1 cellular context compared by ENCODE assay signal in the genomic region with DNA sequence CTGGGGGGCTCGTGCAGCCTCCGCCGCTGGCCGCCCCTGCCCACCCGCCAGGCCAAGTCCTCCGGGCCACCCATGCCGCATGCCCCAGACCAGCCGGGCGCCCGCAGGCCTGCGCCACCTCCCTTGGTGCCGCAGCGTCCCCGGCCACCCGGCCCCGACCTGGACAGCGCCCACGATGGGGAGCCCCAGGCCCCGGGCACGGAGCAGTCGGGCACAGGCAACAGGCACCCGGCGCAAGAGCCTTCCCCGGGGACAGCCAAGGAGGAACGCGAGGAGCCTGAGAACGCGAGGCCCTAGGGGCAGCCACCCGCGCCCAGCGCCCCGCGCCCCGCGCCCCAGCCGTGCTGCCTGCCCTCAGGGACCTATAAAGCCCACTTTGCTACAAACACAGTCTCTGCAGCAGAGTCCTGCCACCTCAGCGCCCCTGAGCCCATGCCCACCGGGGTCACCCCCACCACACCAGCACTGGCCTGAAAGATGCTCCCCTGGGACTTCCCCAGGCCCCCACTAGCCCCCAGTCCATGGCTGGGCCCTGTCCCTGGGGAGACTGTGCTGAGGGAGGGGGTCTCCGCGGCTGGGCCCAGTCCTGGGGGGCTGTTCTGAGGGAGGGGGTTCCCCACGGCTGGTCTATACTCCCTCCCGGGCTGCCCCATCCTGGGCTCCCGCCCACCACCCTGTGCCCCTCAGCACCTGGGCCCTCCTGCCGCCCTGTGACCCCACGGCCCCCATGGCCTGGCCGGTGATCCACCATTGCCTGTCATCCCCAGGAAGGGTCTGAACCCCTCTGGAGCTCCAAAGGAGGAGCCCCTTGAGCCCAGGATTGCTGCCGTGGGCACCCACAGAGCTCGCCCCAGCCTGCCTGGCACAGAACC.
TF ChIP-seq lines count a peak whose summit lies in the region.

No MANE protein-coding gene starts in this region.

TF ChIP-seq in WTC11, 78 proteins besides CTCF, POLR2A, EP300 and RAD21 (continued from another document):
- TF ChIP-seq, protein P1, sequence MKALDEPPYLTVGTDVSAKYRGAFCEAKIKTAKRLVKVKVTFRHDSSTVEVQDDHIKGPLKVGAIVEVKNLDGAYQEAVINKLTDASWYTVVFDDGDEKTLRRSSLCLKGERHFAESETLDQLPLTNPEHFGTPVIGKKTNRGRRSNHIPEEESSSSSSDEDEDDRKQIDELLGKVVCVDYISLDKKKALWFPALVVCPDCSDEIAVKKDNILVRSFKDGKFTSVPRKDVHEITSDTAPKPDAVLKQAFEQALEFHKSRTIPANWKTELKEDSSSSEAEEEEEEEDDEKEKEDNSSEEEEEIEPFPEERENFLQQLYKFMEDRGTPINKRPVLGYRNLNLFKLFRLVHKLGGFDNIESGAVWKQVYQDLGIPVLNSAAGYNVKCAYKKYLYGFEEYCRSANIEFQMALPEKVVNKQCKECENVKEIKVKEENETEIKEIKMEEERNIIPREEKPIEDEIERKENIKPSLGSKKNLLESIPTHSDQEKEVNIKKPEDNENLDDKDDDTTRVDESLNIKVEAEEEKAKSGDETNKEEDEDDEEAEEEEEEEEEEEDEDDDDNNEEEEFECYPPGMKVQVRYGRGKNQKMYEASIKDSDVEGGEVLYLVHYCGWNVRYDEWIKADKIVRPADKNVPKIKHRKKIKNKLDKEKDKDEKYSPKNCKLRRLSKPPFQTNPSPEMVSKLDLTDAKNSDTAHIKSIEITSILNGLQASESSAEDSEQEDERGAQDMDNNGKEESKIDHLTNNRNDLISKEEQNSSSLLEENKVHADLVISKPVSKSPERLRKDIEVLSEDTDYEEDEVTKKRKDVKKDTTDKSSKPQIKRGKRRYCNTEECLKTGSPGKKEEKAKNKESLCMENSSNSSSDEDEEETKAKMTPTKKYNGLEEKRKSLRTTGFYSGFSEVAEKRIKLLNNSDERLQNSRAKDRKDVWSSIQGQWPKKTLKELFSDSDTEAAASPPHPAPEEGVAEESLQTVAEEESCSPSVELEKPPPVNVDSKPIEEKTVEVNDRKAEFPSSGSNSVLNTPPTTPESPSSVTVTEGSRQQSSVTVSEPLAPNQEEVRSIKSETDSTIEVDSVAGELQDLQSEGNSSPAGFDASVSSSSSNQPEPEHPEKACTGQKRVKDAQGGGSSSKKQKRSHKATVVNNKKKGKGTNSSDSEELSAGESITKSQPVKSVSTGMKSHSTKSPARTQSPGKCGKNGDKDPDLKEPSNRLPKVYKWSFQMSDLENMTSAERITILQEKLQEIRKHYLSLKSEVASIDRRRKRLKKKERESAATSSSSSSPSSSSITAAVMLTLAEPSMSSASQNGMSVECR (CRISPR knock-in tag; IDR thresholded peaks at IDR 0.05; ENCODE audit: borderline replicate concordance) = no peak
- TF ChIP-seq CBFB (CRISPR knock-in tag; IDR thresholded peaks at IDR 0.05; ENCODE audit: low read depth) (no peak), SP1 (CRISPR knock-in tag; conservative IDR thresholded peaks at IDR 0.05) (no peak), GABPB1 (CRISPR knock-in tag; IDR thresholded peaks at IDR 0.05) (no peak), ZNF263 (CRISPR knock-in tag; IDR thresholded peaks at IDR 0.05; ENCODE audit: low read depth) (no peak), NFYB (CRISPR knock-in tag; conservative IDR thresholded peaks at IDR 0.05; ENCODE audit: low read depth) (no peak), MYBL2 (CRISPR knock-in tag; IDR thresholded peaks at IDR 0.05) (no peak)
- TF ChIP-seq, protein P2, sequence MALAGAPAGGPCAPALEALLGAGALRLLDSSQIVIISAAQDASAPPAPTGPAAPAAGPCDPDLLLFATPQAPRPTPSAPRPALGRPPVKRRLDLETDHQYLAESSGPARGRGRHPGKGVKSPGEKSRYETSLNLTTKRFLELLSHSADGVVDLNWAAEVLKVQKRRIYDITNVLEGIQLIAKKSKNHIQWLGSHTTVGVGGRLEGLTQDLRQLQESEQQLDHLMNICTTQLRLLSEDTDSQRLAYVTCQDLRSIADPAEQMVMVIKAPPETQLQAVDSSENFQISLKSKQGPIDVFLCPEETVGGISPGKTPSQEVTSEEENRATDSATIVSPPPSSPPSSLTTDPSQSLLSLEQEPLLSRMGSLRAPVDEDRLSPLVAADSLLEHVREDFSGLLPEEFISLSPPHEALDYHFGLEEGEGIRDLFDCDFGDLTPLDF (CRISPR knock-in tag; IDR thresholded peaks at IDR 0.05) = no peak
- TF ChIP-seq, protein P3, sequence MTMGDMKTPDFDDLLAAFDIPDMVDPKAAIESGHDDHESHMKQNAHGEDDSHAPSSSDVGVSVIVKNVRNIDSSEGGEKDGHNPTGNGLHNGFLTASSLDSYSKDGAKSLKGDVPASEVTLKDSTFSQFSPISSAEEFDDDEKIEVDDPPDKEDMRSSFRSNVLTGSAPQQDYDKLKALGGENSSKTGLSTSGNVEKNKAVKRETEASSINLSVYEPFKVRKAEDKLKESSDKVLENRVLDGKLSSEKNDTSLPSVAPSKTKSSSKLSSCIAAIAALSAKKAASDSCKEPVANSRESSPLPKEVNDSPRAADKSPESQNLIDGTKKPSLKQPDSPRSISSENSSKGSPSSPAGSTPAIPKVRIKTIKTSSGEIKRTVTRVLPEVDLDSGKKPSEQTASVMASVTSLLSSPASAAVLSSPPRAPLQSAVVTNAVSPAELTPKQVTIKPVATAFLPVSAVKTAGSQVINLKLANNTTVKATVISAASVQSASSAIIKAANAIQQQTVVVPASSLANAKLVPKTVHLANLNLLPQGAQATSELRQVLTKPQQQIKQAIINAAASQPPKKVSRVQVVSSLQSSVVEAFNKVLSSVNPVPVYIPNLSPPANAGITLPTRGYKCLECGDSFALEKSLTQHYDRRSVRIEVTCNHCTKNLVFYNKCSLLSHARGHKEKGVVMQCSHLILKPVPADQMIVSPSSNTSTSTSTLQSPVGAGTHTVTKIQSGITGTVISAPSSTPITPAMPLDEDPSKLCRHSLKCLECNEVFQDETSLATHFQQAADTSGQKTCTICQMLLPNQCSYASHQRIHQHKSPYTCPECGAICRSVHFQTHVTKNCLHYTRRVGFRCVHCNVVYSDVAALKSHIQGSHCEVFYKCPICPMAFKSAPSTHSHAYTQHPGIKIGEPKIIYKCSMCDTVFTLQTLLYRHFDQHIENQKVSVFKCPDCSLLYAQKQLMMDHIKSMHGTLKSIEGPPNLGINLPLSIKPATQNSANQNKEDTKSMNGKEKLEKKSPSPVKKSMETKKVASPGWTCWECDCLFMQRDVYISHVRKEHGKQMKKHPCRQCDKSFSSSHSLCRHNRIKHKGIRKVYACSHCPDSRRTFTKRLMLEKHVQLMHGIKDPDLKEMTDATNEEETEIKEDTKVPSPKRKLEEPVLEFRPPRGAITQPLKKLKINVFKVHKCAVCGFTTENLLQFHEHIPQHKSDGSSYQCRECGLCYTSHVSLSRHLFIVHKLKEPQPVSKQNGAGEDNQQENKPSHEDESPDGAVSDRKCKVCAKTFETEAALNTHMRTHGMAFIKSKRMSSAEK (CRISPR knock-in tag; IDR thresholded peaks at IDR 0.05; ENCODE audit: borderline replicate concordance) = no peak
TF ChIP-seq in WTC11: peak in this region for 0.
